1 cellular context compared by ENCODE assay signal in genomic region chr4:148007789-148008188, GRCh38.
TF ChIP-seq lines count a peak whose summit lies in the region.

No MANE protein-coding gene starts in this region.

TF ChIP-seq in SK-N-SH treated with all-trans-retinoic acid at 6 μM for 48 hours, 23 proteins besides CTCF, POLR2A, EP300 and RAD21 (continued from another document):
- TF ChIP-seq, protein P1, sequence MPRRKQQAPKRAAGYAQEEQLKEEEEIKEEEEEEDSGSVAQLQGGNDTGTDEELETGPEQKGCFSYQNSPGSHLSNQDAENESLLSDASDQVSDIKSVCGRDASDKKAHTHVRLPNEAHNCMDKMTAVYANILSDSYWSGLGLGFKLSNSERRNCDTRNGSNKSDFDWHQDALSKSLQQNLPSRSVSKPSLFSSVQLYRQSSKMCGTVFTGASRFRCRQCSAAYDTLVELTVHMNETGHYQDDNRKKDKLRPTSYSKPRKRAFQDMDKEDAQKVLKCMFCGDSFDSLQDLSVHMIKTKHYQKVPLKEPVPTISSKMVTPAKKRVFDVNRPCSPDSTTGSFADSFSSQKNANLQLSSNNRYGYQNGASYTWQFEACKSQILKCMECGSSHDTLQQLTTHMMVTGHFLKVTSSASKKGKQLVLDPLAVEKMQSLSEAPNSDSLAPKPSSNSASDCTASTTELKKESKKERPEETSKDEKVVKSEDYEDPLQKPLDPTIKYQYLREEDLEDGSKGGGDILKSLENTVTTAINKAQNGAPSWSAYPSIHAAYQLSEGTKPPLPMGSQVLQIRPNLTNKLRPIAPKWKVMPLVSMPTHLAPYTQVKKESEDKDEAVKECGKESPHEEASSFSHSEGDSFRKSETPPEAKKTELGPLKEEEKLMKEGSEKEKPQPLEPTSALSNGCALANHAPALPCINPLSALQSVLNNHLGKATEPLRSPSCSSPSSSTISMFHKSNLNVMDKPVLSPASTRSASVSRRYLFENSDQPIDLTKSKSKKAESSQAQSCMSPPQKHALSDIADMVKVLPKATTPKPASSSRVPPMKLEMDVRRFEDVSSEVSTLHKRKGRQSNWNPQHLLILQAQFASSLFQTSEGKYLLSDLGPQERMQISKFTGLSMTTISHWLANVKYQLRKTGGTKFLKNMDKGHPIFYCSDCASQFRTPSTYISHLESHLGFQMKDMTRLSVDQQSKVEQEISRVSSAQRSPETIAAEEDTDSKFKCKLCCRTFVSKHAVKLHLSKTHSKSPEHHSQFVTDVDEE (CRISPR knock-in tag; IDR thresholded peaks at IDR 0.05), result no peak
- no peak for TF ChIP-seq PPARA (CRISPR knock-in tag; IDR thresholded peaks at IDR 0.05; ENCODE audit: borderline replicate concordance)
